ENCODE assay signal across 7 cellular contexts in genomic region chr12:122376751-122377150, GRCh38. TPM values are rescaled to one million over a fixed set of nuclear protein-coding genes. Genes with fewer than 3 reads are reported as not detected.
DNase-seq lines count a peak whose midpoint lies in the region; ATAC-seq and TF ChIP-seq lines count a peak whose summit lies in the region.
"Not testable (repeated sequence)": the region's sequence is repeated elsewhere in the genome, so short reads cannot be mapped to it uniquely, and the experiment has no call there.

No MANE protein-coding gene starts in this region.

- not testable (repeated sequence) for TF ChIP-seq POLR2A in gastroesophageal sphincter (IDR thresholded peaks at IDR 0.05); gastrocnemius medialis (IDR thresholded peaks at IDR 0.05); transverse colon (IDR thresholded peaks at IDR 0.05); vagina (IDR thresholded peaks at IDR 0.05)

- not testable (repeated sequence) for DNase-seq in ascending aorta (ENCODE audit: low spot score in 2 of 2); gastrocnemius medialis; thoracic aorta (ENCODE audit: low spot score); transverse colon; vagina (ENCODE audit: extremely low spot score in 2 of 2)

- H3K36me3 ChIP-seq in ascending aorta (peaks cover 50 to 77% of the 10 kb centered on the region in 2 donors), gastroesophageal sphincter (peaks cover 0 to 67% of the 10 kb centered on the region in 2 donors), gastrocnemius medialis (peaks cover 0 to 67% of the 10 kb centered on the region in 2 donors), thoracic aorta (peaks cover 35% of the 10 kb centered on the region), transverse colon (peaks cover 0 to 55% (median 19%) of the 10 kb centered on the region in 4 donors), vagina (peaks cover 0 to 57% of the 10 kb centered on the region in 2 donors)
- not testable (repeated sequence) for H3K36me3 ChIP-seq in rectal smooth muscle tissue (ENCODE audit: control insufficient read depth, insufficient read depth, low read length)

- not testable (repeated sequence) for TF ChIP-seq EP300 in gastroesophageal sphincter (IDR thresholded peaks at IDR 0.05); transverse colon (IDR thresholded peaks at IDR 0.05; ENCODE audit: low read depth)

- not testable (repeated sequence) for H3K4me3 ChIP-seq in ascending aorta; gastroesophageal sphincter; rectal smooth muscle tissue (ENCODE audit: low read length); gastrocnemius medialis; thoracic aorta; transverse colon; vagina

- intact Hi-C loops in ascending aorta (cut with DNase I); gastrocnemius medialis (cut with DNase I; ENCODE audit: low total_unique reads); transverse colon (cut with DNase I; ENCODE audit: low total_unique reads); vagina (cut with DNase I): not testable (repeated sequence)

- H3K9me3 ChIP-seq in ascending aorta, gastroesophageal sphincter, gastrocnemius medialis, thoracic aorta, transverse colon, vagina: not testable (repeated sequence)

- H3K27me3 ChIP-seq in ascending aorta; gastroesophageal sphincter; rectal smooth muscle tissue (ENCODE audit: control insufficient read depth, insufficient read depth, low read length); gastrocnemius medialis; thoracic aorta (replicated peaks; ENCODE audit: insufficient read depth); transverse colon; vagina: not testable (repeated sequence)

- in situ Hi-C loops in gastrocnemius medialis (cut with MboI; ENCODE audit: low sequenced_read_pairs in 4 of 4); transverse colon (cut with MboI; ENCODE audit: low pct_ligation_motif_present in 1 of 4, low pct_unique_long_range_greater_than_20kb in 1 of 4, low sequenced_read_pairs in 3 of 4): not testable (repeated sequence)

- not testable (repeated sequence) for H3K9ac ChIP-seq in rectal smooth muscle tissue (ENCODE audit: low read length)

- H3K4me1 ChIP-seq in ascending aorta (peaks cover 4 to 13% of the 10 kb centered on the region in 2 donors), gastroesophageal sphincter (peaks cover 0 to 69% (median 12%) of the 10 kb centered on the region in 3 donors), gastrocnemius medialis (peaks cover 37 to 46% of the 10 kb centered on the region in 2 donors), thoracic aorta (ENCODE audit: control insufficient read depth in 1 of 2, low read depth in 2 of 2) (peaks cover 5 to 18% of the 10 kb centered on the region in 2 donors), transverse colon (peaks cover under 1 to 23% (median 5%) of the 10 kb centered on the region in 4 donors)
- H3K4me1 ChIP-seq in rectal smooth muscle tissue (ENCODE audit: control insufficient read depth, insufficient read depth, low read length); vagina: not testable (repeated sequence)

- H3K27ac ChIP-seq in ascending aorta (peak overlapping the region; percentile 83 to 90), gastroesophageal sphincter (peak overlapping the region; percentile 66 to 90 (median 82)), rectal smooth muscle tissue (ENCODE audit: low read depth, low read length) (peak overlapping the region; percentile 40), gastrocnemius medialis (peak overlapping the region; percentile 88 to 99 (median 96)), thoracic aorta (peak overlapping the region; percentile 84 to 90), transverse colon (peak overlapping the region; percentile 38 to 83 (median 68)), vagina (peak overlapping the region; percentile 38)

- WGBS in gastroesophageal sphincter (ENCODE audit: low coverage in 1 of 2), 2 donors = 36 to 46% methylated on average over 2 to 5 of the region's 5 CpGs
- WGBS in transverse colon (ENCODE audit: low coverage in 1 of 2), 2 donors = 88 to 100% methylated on average over 3 to 5 of the region's 5 CpGs

- peak; percentile 69 for ATAC-seq in gastroesophageal sphincter
- ATAC-seq in gastrocnemius medialis; thoracic aorta (ENCODE audit: insufficient number of reproducible peaks, low FRiP score, low read depth): not testable (repeated sequence)

- not testable (repeated sequence) for TF ChIP-seq CTCF in ascending aorta (IDR thresholded peaks at IDR 0.05); gastroesophageal sphincter (IDR thresholded peaks at IDR 0.05); gastrocnemius medialis (IDR thresholded peaks at IDR 0.05 in 4 of 5, conservative IDR thresholded peaks at IDR 0.05 in 1 of 5); thoracic aorta (IDR thresholded peaks at IDR 0.05); transverse colon (IDR thresholded peaks at IDR 0.05); vagina (IDR thresholded peaks at IDR 0.05)

RNA-seq across cellular contexts. Expression of gene CLIP1, which starts 45.7 kb away (rescaled TPM):
- total RNA-seq in ascending aorta (44.7 TPM), gastroesophageal sphincter (100 to 1,000 TPM; 186 to 272 (median 208) TPM), gastrocnemius medialis (100 to 1,000 TPM; 371 to 626 (median 552) TPM), thoracic aorta (100 to 1,000 TPM in 1 of 2 donors, 10 to 100 TPM in 1; 91.2 to 180 TPM), transverse colon (100 to 1,000 TPM in 1 of 4 donors, 10 to 100 TPM in 3; 49.2 to 111 (median 88.6) TPM), vagina (135 TPM)

Comparison
In these comparisons a context has a peak if more than half of its experiments do, and no peak if none do; other contexts are left out.
1. H3K27ac ChIP-seq: peak in every context shown above with its lines; median percentile 96 in gastrocnemius medialis; 87 in thoracic aorta; 86 in ascending aorta; 82 in gastroesophageal sphincter; 68 in transverse colon; 40 in rectal smooth muscle tissue; 38 in vagina.